Comparison of ENCODE assay signal across 18 cellular contexts in genomic region chr10:47286116-47286505, GRCh38. TPM values are rescaled to one million over a fixed set of nuclear protein-coding genes. Genes with fewer than 3 reads are reported as not detected.
DNase-seq lines count a peak whose midpoint lies in the region; ATAC-seq and TF ChIP-seq lines count a peak whose summit lies in the region.
"Had no signal": no experiment of that assay in that cellular context is flagged by ENCODE, and none has a peak within 500 bp of the region (broad histone marks: within the 10 kb centered on the region; RNA-seq: fewer than 3 reads in every experiment).

No MANE protein-coding gene starts in this region.

- no peak for ATAC-seq in CD8-positive, alpha-beta T cell
- ATAC-seq in activated naive CD8-positive, alpha-beta T cell treated with anti-CD3 and anti-CD28 coated beads, Interleukin-2, amount 50 U/mL, for 24 hours: no peak
- no peak for ATAC-seq in HG02588 (IDR thresholded peaks at IDR 0.05; ENCODE audit: unreplicated experiment)
- ATAC-seq: PC-3 had no signal

- intact Hi-C loops in CD8-positive, alpha-beta T cell (cut with DNase I, micrococcal nuclease): no loop called here

- no peak overlapping the region for H3K27ac ChIP-seq in CD8-positive, alpha-beta T cell (ENCODE audit: low read depth, low read length)
- peak overlapping the region; percentile 63 for H3K27ac ChIP-seq in neutrophil

- no peak for DNase-seq in activated naive CD4-positive, alpha-beta T cell (lab: John Stamatoyannopoulos, UW)
- DNase-seq in CD8-positive, alpha-beta T cell: peak in 1 of 7 experiments; percentile 44
- no peak for DNase-seq in activated naive CD8-positive, alpha-beta T cell treated with anti-CD3 and anti-CD28 coated beads, Interleukin-2, amount 50 U/mL, for 24 hours
- no peak for DNase-seq in NCI-H1930 (lab: John Stamatoyannopoulos, UW)
- no peak for DNase-seq in stimulated activated CD4-positive, alpha-beta T cell treated with anti-CD3 and anti-CD28 coated beads, Interleukin-2, amount 100 ng/mL, for 48 hours
- DNase-seq: DMS153, NCI-H1105, NCI-H1694 treated with DMSO at 0.1 percent for 48 hours, NCI-H446, PC-3 had no signal

- peak overlapping the region; percentile 89 for H3K27ac Mint-ChIP-seq in activated naive CD4-positive, alpha-beta T cell treated with anti-CD3 and anti-CD28 coated beads, Interleukin-2, amount 50 U/mL, for 24 hours
- H3K27ac Mint-ChIP-seq in CD8-positive, alpha-beta T cell: no peak overlapping the region
- peak overlapping the region; percentile 39 for H3K27ac Mint-ChIP-seq in activated naive CD8-positive, alpha-beta T cell treated with anti-CD3 and anti-CD28 coated beads, Interleukin-2, amount 50 U/mL, for 24 hours

- H3K9me3 Mint-ChIP-seq in activated naive CD4-positive, alpha-beta T cell treated with anti-CD3 and anti-CD28 coated beads, Interleukin-2, amount 50 U/mL, for 24 hours: no peaks in the 10 kb centered on the region
- no peaks in the 10 kb centered on the region for H3K9me3 Mint-ChIP-seq in CD8-positive, alpha-beta T cell
- no peaks in the 10 kb centered on the region for H3K9me3 Mint-ChIP-seq in activated naive CD8-positive, alpha-beta T cell treated with anti-CD3 and anti-CD28 coated beads, Interleukin-2, amount 50 U/mL, for 24 hours

- POLR2A ChIA-PET in CD8-positive, alpha-beta T cell (lab: Charles Lee): interaction anchor here (0.7 to 1.8 kb wide), 2 partner anchors 23 to 112 kb away, joined by 3 to 4 read pairs; no protein-coding TSS in a partner anchor

- H3K36me3 Mint-ChIP-seq in activated naive CD4-positive, alpha-beta T cell treated with anti-CD3 and anti-CD28 coated beads, Interleukin-2, amount 50 U/mL, for 24 hours: no peaks in the 10 kb centered on the region
- no peaks in the 10 kb centered on the region for H3K36me3 Mint-ChIP-seq in CD8-positive, alpha-beta T cell
- H3K36me3 Mint-ChIP-seq in activated naive CD8-positive, alpha-beta T cell treated with anti-CD3 and anti-CD28 coated beads, Interleukin-2, amount 50 U/mL, for 24 hours (ENCODE audit: low read depth): no peaks in the 10 kb centered on the region

- no peak overlapping the region for H3K4me3 Mint-ChIP-seq in activated naive CD4-positive, alpha-beta T cell treated with anti-CD3 and anti-CD28 coated beads, Interleukin-2, amount 50 U/mL, for 24 hours
- peak overlapping the region; percentile 40 for H3K4me3 Mint-ChIP-seq in CD8-positive, alpha-beta T cell
- H3K4me3 Mint-ChIP-seq in activated naive CD8-positive, alpha-beta T cell treated with anti-CD3 and anti-CD28 coated beads, Interleukin-2, amount 50 U/mL, for 24 hours: no peak overlapping the region

- H3K4me1 ChIP-seq in CD8-positive, alpha-beta T cell (ENCODE audit: insufficient read depth, low read length): peaks cover 26% of the 10 kb centered on the region
- H3K4me1 ChIP-seq in neutrophil (ENCODE audit: control insufficient read depth in 1 of 2, insufficient read depth in 1 of 2, low read depth in 1 of 2, low read length in 1 of 2): peaks cover 17% of the 10 kb centered on the region in 2 experiments
- H3K4me1 ChIP-seq: HAP-1 had no signal

- H3K27me3 ChIP-seq in CD8-positive, alpha-beta T cell (ENCODE audit: insufficient read depth, low read length): no peaks in the 10 kb centered on the region
- H3K27me3 ChIP-seq in neutrophil: no peaks in the 10 kb centered on the region

- no peaks in the 10 kb centered on the region for H3K27me3 Mint-ChIP-seq in activated naive CD4-positive, alpha-beta T cell treated with anti-CD3 and anti-CD28 coated beads, Interleukin-2, amount 50 U/mL, for 24 hours
- H3K27me3 Mint-ChIP-seq in CD8-positive, alpha-beta T cell (ENCODE audit: low read depth): no peaks in the 10 kb centered on the region
- H3K27me3 Mint-ChIP-seq in activated naive CD8-positive, alpha-beta T cell treated with anti-CD3 and anti-CD28 coated beads, Interleukin-2, amount 50 U/mL, for 24 hours: no peaks in the 10 kb centered on the region

- no peaks in the 10 kb centered on the region for H3K9me3 ChIP-seq in CD8-positive, alpha-beta T cell (ENCODE audit: low read length)
- H3K9me3 ChIP-seq in neutrophil: no peaks in the 10 kb centered on the region
- H3K9me3 ChIP-seq: HAP-1 had no signal

- peaks cover 49% of the 10 kb centered on the region for H3K4me1 Mint-ChIP-seq in activated naive CD4-positive, alpha-beta T cell treated with anti-CD3 and anti-CD28 coated beads, Interleukin-2, amount 50 U/mL, for 24 hours
- H3K4me1 Mint-ChIP-seq in CD8-positive, alpha-beta T cell (ENCODE audit: low read depth): peaks cover 43% of the 10 kb centered on the region
- peaks cover 25% of the 10 kb centered on the region for H3K4me1 Mint-ChIP-seq in activated naive CD8-positive, alpha-beta T cell treated with anti-CD3 and anti-CD28 coated beads, Interleukin-2, amount 50 U/mL, for 24 hours

- no peaks in the 10 kb centered on the region for H3K36me3 ChIP-seq in CD8-positive, alpha-beta T cell (ENCODE audit: insufficient read depth, low read length)
- H3K36me3 ChIP-seq in neutrophil: no peaks in the 10 kb centered on the region
- H3K36me3 ChIP-seq: HAP-1 had no signal

- no peak for TF ChIP-seq CTCF in CD8-positive, alpha-beta T cell (IDR thresholded peaks at IDR 0.05)
- TF ChIP-seq CTCF in neutrophil (IDR thresholded peaks at IDR 0.05): no peak

- CTCF ChIA-PET in CD8-positive, alpha-beta T cell (lab: Charles Lee): interaction anchor here (1.7 to 2.7 kb wide), 3 partner anchors 26 to 261 kb away, joined by 4 to 11 read pairs (median 6); no protein-coding TSS in a partner anchor

- no peak overlapping the region for H3K4me3 ChIP-seq in CD8-positive, alpha-beta T cell (ENCODE audit: low read depth, low read length)
- no peak overlapping the region for H3K4me3 ChIP-seq in neutrophil (ENCODE audit: low read depth in 1 of 2, low read length in 1 of 2)
- H3K4me3 ChIP-seq: HAP-1, K562 had no signal

RNA-seq across cellular contexts. Expression of gene GDF10, which starts 13.9 kb away (rescaled TPM):
- under 1 TPM in 1 of 2 experiments, not detected in 1; 0.22 TPM for total RNA-seq in CD8-positive, alpha-beta T cell
- total RNA-seq: MCF 10A, PC-3, SK-MEL-5 had no signal

RNA-seq across cellular contexts. Expression of gene GDF2, which starts 36.1 kb away (rescaled TPM):
- not detected for total RNA-seq in CD8-positive, alpha-beta T cell
- total RNA-seq: A673, MCF 10A, PC-3, SK-MEL-5 had no signal
